8 cellular contexts compared by ENCODE assay signal in the genomic region with DNA sequence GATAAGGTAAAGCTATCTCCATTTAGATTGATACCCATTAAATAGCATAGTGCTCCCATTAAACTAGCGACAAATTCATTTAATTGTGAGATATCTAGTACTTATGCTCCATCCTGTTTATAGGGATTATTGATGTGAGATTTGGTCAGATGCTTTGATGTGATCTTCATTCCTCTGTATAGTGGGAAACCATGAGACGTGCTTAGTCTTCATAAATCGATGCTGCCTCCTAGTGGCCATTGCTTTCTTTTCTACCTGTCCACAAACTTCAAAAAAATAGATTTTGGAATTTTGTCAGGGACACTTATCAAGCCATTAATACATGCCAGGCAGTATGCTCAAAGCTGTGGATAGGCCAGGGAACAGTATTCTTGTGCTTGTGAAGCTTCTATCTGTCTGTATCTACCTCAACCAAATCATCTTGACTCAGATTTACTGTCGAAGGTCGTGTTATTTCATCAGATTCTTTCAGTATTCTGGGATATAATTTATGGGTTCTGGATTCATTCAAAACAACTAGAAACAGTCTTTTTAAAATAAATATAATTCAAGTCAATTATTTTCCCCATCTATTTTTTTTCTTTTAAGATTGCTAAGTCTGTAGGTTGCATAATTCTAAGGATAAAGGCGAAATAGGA. TPM values are rescaled to one million over a fixed set of nuclear protein-coding genes. Genes with fewer than 3 reads are reported as not detected.
A peak's percentile ranks its signal among the peaks of the same experiment; 100 is the strongest.
DNase-seq lines count a peak whose midpoint lies in the region; ATAC-seq and TF ChIP-seq lines count a peak whose summit lies in the region.

No MANE protein-coding gene starts in this region.

- H3K4me3 ChIP-seq in choroid plexus epithelial cell (ENCODE audit: low read depth, low read length) (no peak overlapping the region), right lobe of liver (no peak overlapping the region)

- WGBS in right lobe of liver (ENCODE audit: insufficient coverage, low coverage, low lambda C conversion rate, missing lambda C conversion rate): 54% methylated on average over 6 of the region's 6 CpGs

- H3K9me3 Mint-ChIP-seq in stimulated activated effector memory CD8-positive, alpha-beta T cell treated with anti-CD3 and anti-CD28 coated beads, Interleukin-12 subunit alpha, Interleukin-12 subunit beta, amount 100 ng/mL, for 72 hours: no peaks in the 10 kb centered on the region

- peak; percentile 83 for ATAC-seq in HG02798 (IDR thresholded peaks at IDR 0.05; ENCODE audit: poor library complexity, unreplicated experiment)
- peak; percentile 84 for ATAC-seq in T-helper 17 cell
- ATAC-seq in right lobe of liver: peak; percentile 85 to 89 (median 88)
- ATAC-seq in stimulated activated effector memory CD8-positive, alpha-beta T cell treated with anti-CD3 and anti-CD28 coated beads, Interleukin-12 subunit alpha, Interleukin-12 subunit beta, amount 100 ng/mL, for 72 hours: peak; percentile 73

- in situ Hi-C loops in GM13977 (cut with MboI; ENCODE audit: low pct_unique_long_range_greater_than_20kb, low sequenced_read_pairs, unreplicated experiment): no loop called here

- peaks cover 0 to 6% (median 0%) of the 10 kb centered on the region in 4 donors for H3K36me3 ChIP-seq in right lobe of liver

- H3K9me3 ChIP-seq in T-helper 17 cell (ENCODE audit: control insufficient read depth, low read length, poor library complexity, severe bottlenecking) (no peaks in the 10 kb centered on the region), right lobe of liver (no peaks in the 10 kb centered on the region)

- H3K4me1 Mint-ChIP-seq in T-helper 17 cell: peaks cover 6% of the 10 kb centered on the region
- no peaks in the 10 kb centered on the region for H3K4me1 Mint-ChIP-seq in stimulated activated effector memory CD8-positive, alpha-beta T cell treated with anti-CD3 and anti-CD28 coated beads, Interleukin-12 subunit alpha, Interleukin-12 subunit beta, amount 100 ng/mL, for 72 hours

- intact Hi-C loops in right lobe of liver (cut with DNase I): no loop called here

- DNase-seq in AG08395 (ENCODE audit: low spot score): peak; percentile 52
- peak; percentile 36 for DNase-seq in GM13977 (ENCODE audit: low spot score)
- peak; percentile 33 for DNase-seq in NCI-H1417 treated with DMSO at 0.1 percent for 48 hours (lab: John Stamatoyannopoulos, UW)
- DNase-seq in T-helper 17 cell: peak in 1 of 3 donors; percentile 46
- peak; percentile 85 for DNase-seq in choroid plexus epithelial cell (ENCODE audit: low read depth)
- DNase-seq in right lobe of liver: peak in 1 of 3 donors; percentile 65
- DNase-seq in stimulated activated effector memory CD8-positive, alpha-beta T cell treated with anti-CD3 and anti-CD28 coated beads, Interleukin-12 subunit alpha, Interleukin-12 subunit beta, amount 100 ng/mL, for 72 hours (ENCODE audit: low spot score in 2 of 2): peak; percentile 28 to 67

- H3K4me1 ChIP-seq in right lobe of liver: no peaks in the 10 kb centered on the region

- H3K27me3 ChIP-seq in right lobe of liver: no peaks in the 10 kb centered on the region

- no peak overlapping the region for H3K27ac ChIP-seq in right lobe of liver

- no peaks in the 10 kb centered on the region for H3K36me3 Mint-ChIP-seq in T-helper 17 cell (ENCODE audit: low read depth)
- peaks cover 44% of the 10 kb centered on the region for H3K36me3 Mint-ChIP-seq in stimulated activated effector memory CD8-positive, alpha-beta T cell treated with anti-CD3 and anti-CD28 coated beads, Interleukin-12 subunit alpha, Interleukin-12 subunit beta, amount 100 ng/mL, for 72 hours

- TF ChIP-seq CTCF in GM13977 (IDR thresholded peaks at IDR 0.05; ENCODE audit: extremely low read depth, insufficient read depth, missing control alignments) (peak; percentile 74), choroid plexus epithelial cell (conservative IDR thresholded peaks at IDR 0.05; ENCODE audit: low read depth, low read length) (peak; percentile 77), right lobe of liver (IDR thresholded peaks at IDR 0.05) (peak; percentile 60 to 74 (median 70))

- no peak for TF ChIP-seq POLR2A in right lobe of liver (IDR thresholded peaks at IDR 0.05)

- H3K27ac Mint-ChIP-seq in T-helper 17 cell: peak overlapping the region; percentile 37
- H3K27ac Mint-ChIP-seq in stimulated activated effector memory CD8-positive, alpha-beta T cell treated with anti-CD3 and anti-CD28 coated beads, Interleukin-12 subunit alpha, Interleukin-12 subunit beta, amount 100 ng/mL, for 72 hours: no peak overlapping the region

- H3K27me3 Mint-ChIP-seq in T-helper 17 cell: no peaks in the 10 kb centered on the region

- H3K4me3 Mint-ChIP-seq in T-helper 17 cell: no peak overlapping the region
- H3K4me3 Mint-ChIP-seq in stimulated activated effector memory CD8-positive, alpha-beta T cell treated with anti-CD3 and anti-CD28 coated beads, Interleukin-12 subunit alpha, Interleukin-12 subunit beta, amount 100 ng/mL, for 72 hours: no peak overlapping the region

RNA-seq across cellular contexts. Expression of gene LSM8, which starts 12.0 kb away (rescaled TPM):
- 10 to 100 TPM; 40.2 to 41.7 TPM for total RNA-seq in T-helper 17 cell
- total RNA-seq in right lobe of liver: 10 to 100 TPM in 4 of 6 experiments, 1 to 10 TPM in 2; 6.8 to 16.6 (median 11.3) TPM

RNA-seq across cellular contexts. Expression of gene ANKRD7, which starts 28.5 kb away (rescaled TPM):
- total RNA-seq in T-helper 17 cell (under 1 TPM in 1 of 2 donors, not detected in 1; 0.47 TPM), right lobe of liver (not detected)
